ENCODE assay signal across 1 cellular context in the genomic region with DNA sequence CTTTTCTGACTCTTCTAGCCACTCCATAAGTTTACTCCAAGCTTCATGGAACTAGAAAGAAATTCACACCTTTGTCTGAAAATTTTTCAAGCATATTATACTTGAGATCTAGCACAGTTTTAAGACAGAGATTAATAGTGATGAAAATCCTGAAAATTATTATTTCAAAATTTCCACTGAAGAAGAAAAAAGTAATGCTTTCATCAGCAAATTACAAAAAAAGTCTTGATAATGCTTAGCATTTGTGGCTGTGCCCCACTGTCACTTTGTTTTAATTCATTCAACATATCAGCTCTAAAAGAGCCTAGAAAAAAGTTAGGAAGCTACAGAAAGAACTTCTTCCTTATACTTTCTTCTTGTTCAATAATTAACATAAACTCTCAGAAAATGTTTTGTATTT.
TF ChIP-seq lines count a peak whose summit lies in the region.

No MANE protein-coding gene starts in this region.

TF ChIP-seq in K562, 482 proteins besides CTCF, POLR2A, EP300 and RAD21 (continued from another document):
- TF ChIP-seq, protein P1, sequence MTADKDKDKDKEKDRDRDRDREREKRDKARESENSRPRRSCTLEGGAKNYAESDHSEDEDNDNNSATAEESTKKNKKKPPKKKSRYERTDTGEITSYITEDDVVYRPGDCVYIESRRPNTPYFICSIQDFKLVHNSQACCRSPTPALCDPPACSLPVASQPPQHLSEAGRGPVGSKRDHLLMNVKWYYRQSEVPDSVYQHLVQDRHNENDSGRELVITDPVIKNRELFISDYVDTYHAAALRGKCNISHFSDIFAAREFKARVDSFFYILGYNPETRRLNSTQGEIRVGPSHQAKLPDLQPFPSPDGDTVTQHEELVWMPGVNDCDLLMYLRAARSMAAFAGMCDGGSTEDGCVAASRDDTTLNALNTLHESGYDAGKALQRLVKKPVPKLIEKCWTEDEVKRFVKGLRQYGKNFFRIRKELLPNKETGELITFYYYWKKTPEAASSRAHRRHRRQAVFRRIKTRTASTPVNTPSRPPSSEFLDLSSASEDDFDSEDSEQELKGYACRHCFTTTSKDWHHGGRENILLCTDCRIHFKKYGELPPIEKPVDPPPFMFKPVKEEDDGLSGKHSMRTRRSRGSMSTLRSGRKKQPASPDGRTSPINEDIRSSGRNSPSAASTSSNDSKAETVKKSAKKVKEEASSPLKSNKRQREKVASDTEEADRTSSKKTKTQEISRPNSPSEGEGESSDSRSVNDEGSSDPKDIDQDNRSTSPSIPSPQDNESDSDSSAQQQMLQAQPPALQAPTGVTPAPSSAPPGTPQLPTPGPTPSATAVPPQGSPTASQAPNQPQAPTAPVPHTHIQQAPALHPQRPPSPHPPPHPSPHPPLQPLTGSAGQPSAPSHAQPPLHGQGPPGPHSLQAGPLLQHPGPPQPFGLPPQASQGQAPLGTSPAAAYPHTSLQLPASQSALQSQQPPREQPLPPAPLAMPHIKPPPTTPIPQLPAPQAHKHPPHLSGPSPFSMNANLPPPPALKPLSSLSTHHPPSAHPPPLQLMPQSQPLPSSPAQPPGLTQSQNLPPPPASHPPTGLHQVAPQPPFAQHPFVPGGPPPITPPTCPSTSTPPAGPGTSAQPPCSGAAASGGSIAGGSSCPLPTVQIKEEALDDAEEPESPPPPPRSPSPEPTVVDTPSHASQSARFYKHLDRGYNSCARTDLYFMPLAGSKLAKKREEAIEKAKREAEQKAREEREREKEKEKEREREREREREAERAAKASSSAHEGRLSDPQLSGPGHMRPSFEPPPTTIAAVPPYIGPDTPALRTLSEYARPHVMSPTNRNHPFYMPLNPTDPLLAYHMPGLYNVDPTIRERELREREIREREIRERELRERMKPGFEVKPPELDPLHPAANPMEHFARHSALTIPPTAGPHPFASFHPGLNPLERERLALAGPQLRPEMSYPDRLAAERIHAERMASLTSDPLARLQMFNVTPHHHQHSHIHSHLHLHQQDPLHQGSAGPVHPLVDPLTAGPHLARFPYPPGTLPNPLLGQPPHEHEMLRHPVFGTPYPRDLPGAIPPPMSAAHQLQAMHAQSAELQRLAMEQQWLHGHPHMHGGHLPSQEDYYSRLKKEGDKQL (CRISPR knock-in tag; IDR thresholded peaks at IDR 0.05; ENCODE audit: borderline replicate concordance), result no peak
- no peak for TF ChIP-seq TCFL5 (CRISPR knock-in tag; conservative IDR thresholded peaks at IDR 0.05)
- TF ChIP-seq ZNF586 (CRISPR knock-in tag; conservative IDR thresholded peaks at IDR 0.05), result no peak
- TF ChIP-seq OTX1 (CRISPR knock-in tag; IDR thresholded peaks at IDR 0.05), result no peak
